1 cellular context compared by ENCODE assay signal in genomic region chr11:64767344-64768299, GRCh38.
TF ChIP-seq lines count a peak whose summit lies in the region.

No MANE protein-coding gene starts in this region.

TF ChIP-seq in HepG2, 621 proteins besides CTCF, POLR2A, EP300 and RAD21:
- TF ChIP-seq ZNF547 (CRISPR knock-in tag; IDR thresholded peaks at IDR 0.05) (no peak), AGO2 (optimal IDR thresholded peaks at IDR 0.05; ENCODE audit: low read depth, low read length) (peak; percentile 79), THAP11 (CRISPR knock-in tag; IDR thresholded peaks at IDR 0.05) (0 out of 2 replicates have a peak, but pooled peaks have one; percentile 19), TBL1XR1 (IDR thresholded peaks at IDR 0.05; ENCODE audit: borderline replicate concordance, low read length, partially characterized antibody) (no peak), ZNF232 (CRISPR knock-in tag; IDR thresholded peaks at IDR 0.05; ENCODE audit: borderline replicate concordance) (no peak), ATAD3A (CRISPR knock-in tag; IDR thresholded peaks at IDR 0.05) (no peak), PITX1 (CRISPR knock-in tag; IDR thresholded peaks at IDR 0.05) (0 out of 2 replicates have a peak, but pooled peaks have one; percentile 44), STAG1 (CRISPR knock-in tag; IDR thresholded peaks at IDR 0.05) (peak; percentile 29), ZNF552 (CRISPR knock-in tag; IDR thresholded peaks at IDR 0.05; ENCODE audit: borderline replicate concordance) (no peak), SALL1 (CRISPR knock-in tag; IDR thresholded peaks at IDR 0.05) (0 out of 2 replicates have a peak, but pooled peaks have one; percentile 13), FOXO4 (CRISPR knock-in tag; conservative IDR thresholded peaks at IDR 0.05) (0 out of 2 replicates have a peak, but pooled peaks have one; percentile 17), ZFP90 (CRISPR knock-in tag; IDR thresholded peaks at IDR 0.05; ENCODE audit: borderline replicate concordance) (0 out of 2 replicates have a peak, but pooled peaks have one; percentile 24), RBM22 (optimal IDR thresholded peaks at IDR 0.05; ENCODE audit: low read length) (peak; percentile 58), ZNF691 (CRISPR knock-in tag; IDR thresholded peaks at IDR 0.05; ENCODE audit: borderline replicate concordance, low read depth) (no peak), NFKBIZ (CRISPR knock-in tag; IDR thresholded peaks at IDR 0.05) (no peak), ZNF142 (CRISPR knock-in tag; IDR thresholded peaks at IDR 0.05) (no peak), AKAP8 (CRISPR knock-in tag; IDR thresholded peaks at IDR 0.05) (no peak), SMC3 (IDR thresholded peaks at IDR 0.05; ENCODE audit: low read length) (0 out of 2 replicates have a peak, but pooled peaks have one; percentile 25), TP53 (CRISPR knock-in tag; conservative IDR thresholded peaks at IDR 0.05) (no peak), ZBTB33 (CRISPR knock-in tag; IDR thresholded peaks at IDR 0.05) (peak; percentile 14; the same call in 1 of the 2 replicates), ZNF687 (CRISPR knock-in tag; IDR thresholded peaks at IDR 0.05) (peak; percentile 44), ZNF414 (CRISPR knock-in tag; IDR thresholded peaks at IDR 0.05) (no peak), CSRNP2 (CRISPR knock-in tag; conservative IDR thresholded peaks at IDR 0.05; ENCODE audit: low read depth) (no peak), PAF1 (CRISPR knock-in tag; IDR thresholded peaks at IDR 0.05) (0 out of 2 replicates have a peak, but pooled peaks have one; percentile 28)
